Comparison of ENCODE assay signal across 8 cellular contexts in the genomic region with DNA sequence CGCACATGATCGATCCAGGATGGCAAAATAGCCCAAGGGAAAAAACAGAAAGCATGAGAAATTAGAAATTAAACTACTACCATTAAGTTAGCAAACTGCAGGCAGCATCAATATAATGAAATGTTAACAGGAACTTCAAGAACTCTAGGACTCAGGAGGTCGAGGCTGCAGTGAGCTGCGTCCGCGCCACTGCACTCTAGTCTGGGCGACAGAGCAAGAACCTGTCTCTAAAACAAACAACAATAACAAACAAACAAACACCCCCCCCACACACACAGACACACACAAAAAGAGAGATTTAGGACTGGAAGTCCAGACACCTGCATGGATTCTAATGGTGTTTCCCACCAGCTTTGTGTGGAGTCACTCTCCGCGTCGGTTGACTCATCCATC. TPM values are rescaled to one million over a fixed set of nuclear protein-coding genes. Genes with fewer than 3 reads are reported as not detected.
DNase-seq lines count a peak whose midpoint lies in the region; ATAC-seq and TF ChIP-seq lines count a peak whose summit lies in the region.

No MANE protein-coding gene starts in this region.

- H3K4me1 ChIP-seq in naive thymus-derived CD4-positive, alpha-beta T cell (ENCODE audit: control insufficient read depth in 2 of 2, insufficient read depth in 2 of 2, low read length in 2 of 2) = peaks cover 29 to 43% of the 10 kb centered on the region in 2 donors

- peaks cover 0 to 4% (median 2%) of the 10 kb centered on the region in 11 donors for H3K9me3 Mint-ChIP-seq in naive thymus-derived CD4-positive, alpha-beta T cell

- H3K27ac ChIP-seq in AG04450 (ENCODE audit: low read depth, low read length) = peak overlapping the region; percentile 43
- H3K27ac ChIP-seq in naive thymus-derived CD4-positive, alpha-beta T cell (ENCODE audit: low read depth, low read length) = peak overlapping the region; percentile 92

- peaks cover 4% of the 10 kb centered on the region for H3K27me3 ChIP-seq in AG04450 (ENCODE audit: control insufficient read depth, insufficient read depth, low read length)
- H3K27me3 ChIP-seq in naive thymus-derived CD4-positive, alpha-beta T cell (ENCODE audit: control insufficient read depth in 2 of 2, insufficient read depth in 2 of 2, low read length in 2 of 2) = no peaks in the 10 kb centered on the region

- H3K4me3 ChIP-seq in AG04450 (ENCODE audit: low read depth, low read length) (peak overlapping the region; percentile 83), choroid plexus epithelial cell (ENCODE audit: low read depth, low read length) (peak overlapping the region; percentile 94)
- peak overlapping the region; percentile 83 for H3K4me3 ChIP-seq in Jurkat, Clone E6-1 (ENCODE audit: low read length)
- H3K4me3 ChIP-seq in naive thymus-derived CD4-positive, alpha-beta T cell (ENCODE audit: low read length) = peak overlapping the region; percentile 97

- peak overlapping the region; percentile 90 to 98 (median 96) for H3K27ac Mint-ChIP-seq in naive thymus-derived CD4-positive, alpha-beta T cell

- CTCF ChIA-PET in AG04450 (lab: Charles Lee) = interaction anchor here (1.5 to 2.4 kb wide), 4 partner anchors 17 to 183 kb away, joined by 3 to 10 read pairs (median 6); a partner anchor contains a TSS
- CTCF ChIA-PET in naive thymus-derived CD4-positive, alpha-beta T cell (lab: Charles Lee) = interaction anchor here (0.7 to 2.2 kb wide), 3 partner anchors 27 to 89 kb away, joined by 3 to 7 read pairs (median 4); no protein-coding TSS in a partner anchor

- no peaks in the 10 kb centered on the region for H3K27me3 Mint-ChIP-seq in naive thymus-derived CD4-positive, alpha-beta T cell

- peaks cover 35 to 52% (median 47%) of the 10 kb centered on the region in 7 donors for H3K4me1 Mint-ChIP-seq in naive thymus-derived CD4-positive, alpha-beta T cell

- no peak for ATAC-seq in naive thymus-derived CD4-positive, alpha-beta T cell
- ATAC-seq in GM18519 (IDR thresholded peaks at IDR 0.05; ENCODE audit: low FRiP score, unreplicated experiment) (no peak), HG03159 (IDR thresholded peaks at IDR 0.05; ENCODE audit: unreplicated experiment) (no peak)

- DNase-seq in AG04450 (ENCODE audit: low read depth, low spot score) = no peak
- DNase-seq in Jurkat, Clone E6-1 (ENCODE audit: low read depth, low spot score) = no peak
- no peak for DNase-seq in choroid plexus epithelial cell (ENCODE audit: low read depth)
- DNase-seq in naive thymus-derived CD4-positive, alpha-beta T cell = no peak
- no peak for DNase-seq in AML-193 (lab: John Stamatoyannopoulos, UW)
- DNase-seq in activated CD4-positive, alpha-beta T cell treated with anti-CD3 and anti-CD28 coated beads, Interleukin-2, amount 50 U/mL, for 4 hours = no peak

- peaks cover 5 to 26% (median 19%) of the 10 kb centered on the region in 5 donors for H3K36me3 Mint-ChIP-seq in naive thymus-derived CD4-positive, alpha-beta T cell

- peak overlapping the region; percentile 85 to 97 (median 95) for H3K4me3 Mint-ChIP-seq in naive thymus-derived CD4-positive, alpha-beta T cell

- H3K9me3 ChIP-seq in AG04450 (ENCODE audit: control insufficient read depth, insufficient read depth, low read length) = peaks cover 6% of the 10 kb centered on the region
- H3K9me3 ChIP-seq in naive thymus-derived CD4-positive, alpha-beta T cell (ENCODE audit: control insufficient read depth in 2 of 3, low read length in 3 of 3) = no peaks in the 10 kb centered on the region

- no peak for TF ChIP-seq CTCF in AG04450 (IDR thresholded peaks at IDR 0.05; ENCODE audit: low read depth, low read length)
- no peak for TF ChIP-seq CTCF in choroid plexus epithelial cell (conservative IDR thresholded peaks at IDR 0.05; ENCODE audit: low read depth, low read length)

- peaks cover 0 to 5% (median 4%) of the 10 kb centered on the region in 3 experiments for H3K36me3 ChIP-seq in naive thymus-derived CD4-positive, alpha-beta T cell (ENCODE audit: control insufficient read depth in 2 of 3, insufficient read depth in 3 of 3, low read length in 3 of 3)

- POLR2A ChIA-PET in AG04450 (lab: Yijun Ruan, JAX) = no interaction called here
- POLR2A ChIA-PET in naive thymus-derived CD4-positive, alpha-beta T cell (lab: Charles Lee) = interaction anchor here (0.7 to 20.1 kb wide), 7 partner anchors 11 to 122 kb away, joined by 3 to 374 read pairs (median 7); a partner anchor contains a TSS

- intact Hi-C loops in naive thymus-derived CD4-positive, alpha-beta T cell (cut with micrococcal nuclease) = loop anchor here in 1 of 2 donors (5.0 kb wide), 1 partner anchor 186 kb away; no protein-coding TSS in a partner anchor

RNA-seq across cellular contexts. Expression of a gene that starts 0.5 kb away (rescaled TPM):
- 41.2 and 47.1 TPM in 2 replicates for polyA plus RNA-seq in AG04450 (2011; rRNA removed)
- 27.1 and 32.0 TPM in 2 replicates for polyA minus RNA-seq in AG04450 (2011; rRNA and poly(A)+ RNA removed)
- 43.0 TPM for polyA plus RNA-seq in Jurkat, Clone E6-1 (2012; ENCODE audit: insufficient read depth, insufficient read length)
- total RNA-seq in naive thymus-derived CD4-positive, alpha-beta T cell = 10 to 100 TPM; 20.9 to 69.6 (median 47.1) TPM
- polyA plus RNA-seq in naive thymus-derived CD4-positive, alpha-beta T cell = 10 to 100 TPM; 61.2 to 83.9 TPM

RNA-seq across cellular contexts. Expression of a gene that starts 16.4 kb away (rescaled TPM):
- polyA plus RNA-seq in AG04450 (2011; rRNA removed) = 34.1 and 34.7 TPM in 2 replicates
- 9.6 and 15.7 TPM in 2 replicates for polyA minus RNA-seq in AG04450 (2011; rRNA and poly(A)+ RNA removed)
- polyA plus RNA-seq in Jurkat, Clone E6-1 (2012; ENCODE audit: insufficient read depth, insufficient read length) = 107 TPM
- 10 to 100 TPM; 11.6 to 74.1 (median 13.8) TPM for total RNA-seq in naive thymus-derived CD4-positive, alpha-beta T cell
- 10 to 100 TPM; 75.0 to 81.1 TPM for polyA plus RNA-seq in naive thymus-derived CD4-positive, alpha-beta T cell

RNA-seq across cellular contexts. Expression of a gene that starts 26.3 kb away (rescaled TPM):
- not detected in 2 replicates for polyA plus RNA-seq in AG04450 (2011; rRNA removed)
- polyA minus RNA-seq in AG04450 (2011; rRNA and poly(A)+ RNA removed) = not detected in 2 replicates
- 48.4 TPM for polyA plus RNA-seq in Jurkat, Clone E6-1 (2012; ENCODE audit: insufficient read depth, insufficient read length)
- 100 to 1,000 TPM; 258 to 629 (median 436) TPM for total RNA-seq in naive thymus-derived CD4-positive, alpha-beta T cell
- 100 to 1,000 TPM; 110 to 135 TPM for polyA plus RNA-seq in naive thymus-derived CD4-positive, alpha-beta T cell

RNA-seq across cellular contexts. Expression of a gene that starts 38.8 kb away (rescaled TPM):
- polyA plus RNA-seq in AG04450 (2011; rRNA removed) = 9.3 and 10.1 TPM in 2 replicates
- 5.8 and 6.3 TPM in 2 replicates for polyA minus RNA-seq in AG04450 (2011; rRNA and poly(A)+ RNA removed)
- 7.0 TPM for polyA plus RNA-seq in Jurkat, Clone E6-1 (2012; ENCODE audit: insufficient read depth, insufficient read length)
- 1 to 10 TPM; 1.2 to 9.0 (median 4.5) TPM for total RNA-seq in naive thymus-derived CD4-positive, alpha-beta T cell
- polyA plus RNA-seq in naive thymus-derived CD4-positive, alpha-beta T cell = 1 to 10 TPM; 3.1 to 9.4 TPM

RNA-seq across cellular contexts. Expression of a gene that starts 51.0 kb away (rescaled TPM):
- 4.3 and 5.3 TPM in 2 replicates for polyA plus RNA-seq in AG04450 (2011; rRNA removed)
- 5.9 and 6.6 TPM in 2 replicates for polyA minus RNA-seq in AG04450 (2011; rRNA and poly(A)+ RNA removed)
- polyA plus RNA-seq in Jurkat, Clone E6-1 (2012; ENCODE audit: insufficient read depth, insufficient read length) = 13.1 TPM
- total RNA-seq in naive thymus-derived CD4-positive, alpha-beta T cell = 10 to 100 TPM in 3 of 5 experiments, 1 to 10 TPM in 2; 6.0 to 16.0 (median 15.6) TPM
- polyA plus RNA-seq in naive thymus-derived CD4-positive, alpha-beta T cell = 10 to 100 TPM in 1 of 2 donors, 1 to 10 TPM in 1; 6.0 to 10.9 TPM

Comparison
In these comparisons a context has a peak if more than half of its experiments do, and no peak if none do; other contexts are left out.
1. RNA of a gene that starts 26.3 kb away (polyA plus RNA-seq): 110 to 135 TPM in naive thymus-derived CD4-positive, alpha-beta T cell; not detected in AG04450; every median in the first group is over 100 times any median in the second.
2. Peak in every context shown above with its lines, with median percentiles within 50 percentile points of each other: H3K4me3 ChIP-seq.